Comparison of ENCODE assay signal across 1 cellular context in genomic region chr22:31104869-31105268, GRCh38.
TF ChIP-seq lines count a peak whose summit lies in the region.

No MANE protein-coding gene starts in this region.

TF ChIP-seq in HepG2, 621 proteins besides CTCF, POLR2A, EP300 and RAD21:
- TF ChIP-seq ZNF710 (CRISPR knock-in tag; IDR thresholded peaks at IDR 0.05; ENCODE audit: borderline replicate concordance) = no peak
- no peak for TF ChIP-seq GLI4 (CRISPR knock-in tag; IDR thresholded peaks at IDR 0.05; ENCODE audit: borderline replicate concordance)
- peak; percentile 24; the same call in 1 of the 2 replicates for TF ChIP-seq POLR2G (IDR thresholded peaks at IDR 0.05; ENCODE audit: low read depth, low read length)
- no peak for TF ChIP-seq JUNB (CRISPR knock-in tag; IDR thresholded peaks at IDR 0.05; ENCODE audit: borderline replicate concordance)
- TF ChIP-seq ASH2L (IDR thresholded peaks at IDR 0.05; ENCODE audit: insufficient read length, low read depth, low read length) = no peak
- TF ChIP-seq ZNF432 (CRISPR knock-in tag; IDR thresholded peaks at IDR 0.05; ENCODE audit: borderline replicate concordance) = no peak
- peak; percentile 65 for TF ChIP-seq ZBTB33 (CRISPR knock-in tag; IDR thresholded peaks at IDR 0.05)
- peak; percentile 78 for TF ChIP-seq AGO2 (optimal IDR thresholded peaks at IDR 0.05; ENCODE audit: low read depth, low read length)
